ENCODE assay signal across 16 cellular contexts in genomic region chr13:93268327-93269028, GRCh38. TPM values are rescaled to one million over a fixed set of nuclear protein-coding genes. Genes with fewer than 3 reads are reported as not detected.
"Had no signal": no experiment of that assay in that cellular context is flagged by ENCODE, and none has a peak within 500 bp of the region (broad histone marks: within the 10 kb centered on the region; RNA-seq: fewer than 3 reads in every experiment).

No MANE protein-coding gene starts in this region.

- H3K9me3 Mint-ChIP-seq: activated naive CD4-positive, alpha-beta T cell treated with anti-CD3 and anti-CD28 coated beads, Interleukin-2, amount 10 ng/mL, durations not matched to agents 7 days and 5 days; activated T-helper 2 cell treated with anti-CD3 and anti-CD28 coated beads, Interferon-gamma antibody, Interleukin-2, Interleukin-4, amounts not matched to agents 10 μg/mL and 5 μg/mL and 100 μg/mL, durations not matched to agents 14 hours and 24 hours and 36 hours; stimulated activated naive B cell treated with anti-CD40 and anti-IgM and Interleukin-4, amounts not matched to agents 10 μg/mL and 1 μg/mL and 100 μg/mL, for 72 hours; T-helper 2 cell treated with Interferon-gamma antibody and Interleukin-4, amounts not matched to agents 5 μg/mL and 100 μg/mL, for 36 hours had no signal

- DNase-seq: activated CD4-positive, alpha-beta T cell treated with anti-CD3 and anti-CD28 coated beads, Interleukin-2, amount 50 U/mL, for 4 hours; activated naive CD4-positive, alpha-beta T cell treated with anti-CD3 and anti-CD28 coated beads, Interleukin-2, amount 10 ng/mL, durations not matched to agents 7 days and 5 days; dermis blood vessel endothelial cell; effector memory CD8-positive, alpha-beta T cell; kidney; left ventricle myocardium superior; mesenchymal stem cell; natural killer cell; stimulated activated CD4-positive, alpha-beta T cell treated with anti-CD3 and anti-CD28 coated beads, Interleukin-15, amount 100 ng/mL, for 24 hours; stimulated activated CD4-positive, alpha-beta T cell treated with anti-CD3 and anti-CD28 coated beads, Interleukin-4, amount 100 ng/mL, for 1 hour; stimulated activated naive B cell treated with anti-CD40 and anti-IgM and Interleukin-4, amounts not matched to agents 10 μg/mL and 1 μg/mL and 100 μg/mL, for 72 hours; tibial artery; uterus had no signal

- H3K36me3 ChIP-seq: tibial artery, uterus had no signal

- H3K9me3 ChIP-seq: tibial artery, uterus had no signal

- H3K4me3 Mint-ChIP-seq: activated naive CD4-positive, alpha-beta T cell treated with anti-CD3 and anti-CD28 coated beads, Interleukin-2, amount 10 ng/mL, durations not matched to agents 7 days and 5 days; effector memory CD8-positive, alpha-beta T cell; natural killer cell; stimulated activated naive B cell treated with anti-CD40 and anti-IgM and Interleukin-4, amounts not matched to agents 10 μg/mL and 1 μg/mL and 100 μg/mL, for 72 hours; T-helper 2 cell treated with Interferon-gamma antibody and Interleukin-4, amounts not matched to agents 5 μg/mL and 100 μg/mL, for 36 hours had no signal

- H3K4me1 ChIP-seq: uterus had no signal

- H3K4me3 ChIP-seq: skin epidermis, tibial artery, uterus had no signal

- H3K27ac Mint-ChIP-seq: activated naive CD4-positive, alpha-beta T cell treated with anti-CD3 and anti-CD28 coated beads, Interleukin-2, amount 10 ng/mL, durations not matched to agents 7 days and 5 days; activated T-helper 2 cell treated with anti-CD3 and anti-CD28 coated beads, Interferon-gamma antibody, Interleukin-2, Interleukin-4, amounts not matched to agents 10 μg/mL and 5 μg/mL and 100 μg/mL, durations not matched to agents 14 hours and 24 hours and 36 hours; effector memory CD8-positive, alpha-beta T cell; natural killer cell; stimulated activated naive B cell treated with anti-CD40 and anti-IgM and Interleukin-4, amounts not matched to agents 10 μg/mL and 1 μg/mL and 100 μg/mL, for 72 hours; T-helper 2 cell treated with Interferon-gamma antibody and Interleukin-4, amounts not matched to agents 5 μg/mL and 100 μg/mL, for 36 hours had no signal

- H3K27me3 ChIP-seq: tibial artery, uterus had no signal

- H3K36me3 Mint-ChIP-seq: activated naive CD4-positive, alpha-beta T cell treated with anti-CD3 and anti-CD28 coated beads, Interleukin-2, amount 10 ng/mL, durations not matched to agents 7 days and 5 days; natural killer cell; stimulated activated naive B cell treated with anti-CD40 and anti-IgM and Interleukin-4, amounts not matched to agents 10 μg/mL and 1 μg/mL and 100 μg/mL, for 72 hours had no signal

- H3K4me1 Mint-ChIP-seq: activated naive CD4-positive, alpha-beta T cell treated with anti-CD3 and anti-CD28 coated beads, Interleukin-2, amount 10 ng/mL, durations not matched to agents 7 days and 5 days; natural killer cell; stimulated activated naive B cell treated with anti-CD40 and anti-IgM and Interleukin-4, amounts not matched to agents 10 μg/mL and 1 μg/mL and 100 μg/mL, for 72 hours had no signal

- H3K27me3 Mint-ChIP-seq: activated naive CD4-positive, alpha-beta T cell treated with anti-CD3 and anti-CD28 coated beads, Interleukin-2, amount 10 ng/mL, durations not matched to agents 7 days and 5 days; effector memory CD8-positive, alpha-beta T cell; stimulated activated naive B cell treated with anti-CD40 and anti-IgM and Interleukin-4, amounts not matched to agents 10 μg/mL and 1 μg/mL and 100 μg/mL, for 72 hours had no signal

RNA-seq across cellular contexts. Expression of gene GPC6, which starts 41.9 kb away (rescaled TPM):
- total RNA-seq: activated T-helper 2 cell treated with anti-CD3 and anti-CD28 coated beads, Interferon-gamma antibody, Interleukin-2, Interleukin-4, amounts not matched to agents 10 μg/mL and 5 μg/mL and 100 μg/mL, durations not matched to agents 14 hours and 24 hours and 36 hours; natural killer cell had no signal
